In the genomic region with DNA sequence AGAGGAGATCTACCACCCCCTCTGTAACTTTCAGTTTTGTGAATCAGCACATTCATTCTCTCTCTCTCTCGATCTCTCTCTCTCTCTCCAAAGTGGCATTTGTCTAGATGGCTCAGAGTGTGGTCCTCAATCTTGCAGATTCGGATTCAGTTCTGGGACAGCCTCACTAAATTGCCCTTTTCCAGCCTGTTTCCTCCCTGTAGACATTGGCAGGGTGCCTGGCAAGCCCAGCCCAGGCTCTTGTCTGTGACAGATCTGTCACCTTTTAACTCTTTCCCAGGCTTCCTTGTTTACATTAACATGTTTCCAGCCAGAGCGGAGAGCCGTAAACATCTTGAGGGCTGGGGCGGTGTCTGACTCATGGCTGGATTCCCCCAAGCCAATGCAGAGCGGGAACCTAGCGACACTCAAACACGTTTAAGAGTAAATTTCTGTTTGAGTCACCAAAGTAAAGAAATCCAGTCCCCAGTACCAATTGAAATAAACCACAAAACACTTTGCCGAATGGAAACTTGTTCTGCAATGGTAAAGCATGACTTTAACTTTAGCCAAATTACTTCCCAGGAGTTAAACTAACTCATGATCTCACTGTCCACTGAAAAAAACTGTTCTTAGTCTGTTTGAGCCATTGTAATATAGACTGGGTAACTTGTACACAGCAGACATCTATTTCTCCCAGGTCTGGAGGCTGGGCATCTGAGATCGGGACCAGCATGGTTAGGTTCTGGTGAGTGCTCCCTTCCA, we compare ENCODE assay signal across 1 cellular context.
TF ChIP-seq lines count a peak whose summit lies in the region.

No MANE protein-coding gene starts in this region.

TF ChIP-seq in GM12878, 131 proteins besides CTCF, POLR2A, EP300 and RAD21 (continued from another document and continues in another):
- TF ChIP-seq, protein P1, sequence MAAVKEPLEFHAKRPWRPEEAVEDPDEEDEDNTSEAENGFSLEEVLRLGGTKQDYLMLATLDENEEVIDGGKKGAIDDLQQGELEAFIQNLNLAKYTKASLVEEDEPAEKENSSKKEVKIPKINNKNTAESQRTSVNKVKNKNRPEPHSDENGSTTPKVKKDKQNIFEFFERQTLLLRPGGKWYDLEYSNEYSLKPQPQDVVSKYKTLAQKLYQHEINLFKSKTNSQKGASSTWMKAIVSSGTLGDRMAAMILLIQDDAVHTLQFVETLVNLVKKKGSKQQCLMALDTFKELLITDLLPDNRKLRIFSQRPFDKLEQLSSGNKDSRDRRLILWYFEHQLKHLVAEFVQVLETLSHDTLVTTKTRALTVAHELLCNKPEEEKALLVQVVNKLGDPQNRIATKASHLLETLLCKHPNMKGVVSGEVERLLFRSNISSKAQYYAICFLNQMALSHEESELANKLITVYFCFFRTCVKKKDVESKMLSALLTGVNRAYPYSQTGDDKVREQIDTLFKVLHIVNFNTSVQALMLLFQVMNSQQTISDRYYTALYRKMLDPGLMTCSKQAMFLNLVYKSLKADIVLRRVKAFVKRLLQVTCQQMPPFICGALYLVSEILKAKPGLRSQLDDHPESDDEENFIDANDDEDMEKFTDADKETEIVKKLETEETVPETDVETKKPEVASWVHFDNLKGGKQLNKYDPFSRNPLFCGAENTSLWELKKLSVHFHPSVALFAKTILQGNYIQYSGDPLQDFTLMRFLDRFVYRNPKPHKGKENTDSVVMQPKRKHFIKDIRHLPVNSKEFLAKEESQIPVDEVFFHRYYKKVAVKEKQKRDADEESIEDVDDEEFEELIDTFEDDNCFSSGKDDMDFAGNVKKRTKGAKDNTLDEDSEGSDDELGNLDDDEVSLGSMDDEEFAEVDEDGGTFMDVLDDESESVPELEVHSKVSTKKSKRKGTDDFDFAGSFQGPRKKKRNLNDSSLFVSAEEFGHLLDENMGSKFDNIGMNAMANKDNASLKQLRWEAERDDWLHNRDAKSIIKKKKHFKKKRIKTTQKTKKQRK (IDR thresholded peaks at IDR 0.05; ENCODE audit: low read depth, low read length) = no peak
- TF ChIP-seq, protein P2, sequence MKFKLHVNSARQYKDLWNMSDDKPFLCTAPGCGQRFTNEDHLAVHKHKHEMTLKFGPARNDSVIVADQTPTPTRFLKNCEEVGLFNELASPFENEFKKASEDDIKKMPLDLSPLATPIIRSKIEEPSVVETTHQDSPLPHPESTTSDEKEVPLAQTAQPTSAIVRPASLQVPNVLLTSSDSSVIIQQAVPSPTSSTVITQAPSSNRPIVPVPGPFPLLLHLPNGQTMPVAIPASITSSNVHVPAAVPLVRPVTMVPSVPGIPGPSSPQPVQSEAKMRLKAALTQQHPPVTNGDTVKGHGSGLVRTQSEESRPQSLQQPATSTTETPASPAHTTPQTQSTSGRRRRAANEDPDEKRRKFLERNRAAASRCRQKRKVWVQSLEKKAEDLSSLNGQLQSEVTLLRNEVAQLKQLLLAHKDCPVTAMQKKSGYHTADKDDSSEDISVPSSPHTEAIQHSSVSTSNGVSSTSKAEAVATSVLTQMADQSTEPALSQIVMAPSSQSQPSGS (IDR thresholded peaks at IDR 0.05; ENCODE audit: low read length) = peak; percentile 51; the same call in 1 of the 2 replicates
- no peak for TF ChIP-seq ATF7 (IDR thresholded peaks at IDR 0.05; ENCODE audit: low read depth)
- no peak for TF ChIP-seq ZNF24 (IDR thresholded peaks at IDR 0.05)
- no peak for TF ChIP-seq RFX5 (IDR thresholded peaks at IDR 0.05; ENCODE audit: low read depth, low read length)
- peak; percentile 40; the same call in 1 of the 2 replicates for TF ChIP-seq IKZF1 (conservative IDR thresholded peaks at IDR 0.05)
- TF ChIP-seq MXI1 (IDR thresholded peaks at IDR 0.05; ENCODE audit: low read depth, low read length) = no peak
- TF ChIP-seq NR2F1 (conservative IDR thresholded peaks at IDR 0.05) = no peak
- TF ChIP-seq TCF12 (IDR thresholded peaks at IDR 0.05; ENCODE audit: low read depth, low read length) = no peak
- no peak for TF ChIP-seq TCF3 (IDR thresholded peaks at IDR 0.05; ENCODE audit: borderline replicate concordance, insufficient read depth, low read depth, low read length)
- no peak; the same call in 1 of the 2 replicates for TF ChIP-seq MTA3 (IDR thresholded peaks at IDR 0.05; ENCODE audit: borderline replicate concordance, low read length)
- no peak for TF ChIP-seq SIX5 (IDR thresholded peaks at IDR 0.05; ENCODE audit: low read depth, low read length, severe bottlenecking)
- TF ChIP-seq CREB1 (IDR thresholded peaks at IDR 0.05; ENCODE audit: low read depth) = peak; percentile 25; the same call in 1 of the 2 replicates
- TF ChIP-seq CHD2 (IDR thresholded peaks at IDR 0.05; ENCODE audit: borderline replicate concordance, low read depth, low read length) = no peak
- no peak for TF ChIP-seq TBL1XR1 (IDR thresholded peaks at IDR 0.05; ENCODE audit: low read depth, low read length)
- no peak for TF ChIP-seq CBX5 (IDR thresholded peaks at IDR 0.05; ENCODE audit: low read depth)
- TF ChIP-seq RUNX3 (IDR thresholded peaks at IDR 0.05; ENCODE audit: low read length) = peak; percentile 88
- TF ChIP-seq, protein P3, sequence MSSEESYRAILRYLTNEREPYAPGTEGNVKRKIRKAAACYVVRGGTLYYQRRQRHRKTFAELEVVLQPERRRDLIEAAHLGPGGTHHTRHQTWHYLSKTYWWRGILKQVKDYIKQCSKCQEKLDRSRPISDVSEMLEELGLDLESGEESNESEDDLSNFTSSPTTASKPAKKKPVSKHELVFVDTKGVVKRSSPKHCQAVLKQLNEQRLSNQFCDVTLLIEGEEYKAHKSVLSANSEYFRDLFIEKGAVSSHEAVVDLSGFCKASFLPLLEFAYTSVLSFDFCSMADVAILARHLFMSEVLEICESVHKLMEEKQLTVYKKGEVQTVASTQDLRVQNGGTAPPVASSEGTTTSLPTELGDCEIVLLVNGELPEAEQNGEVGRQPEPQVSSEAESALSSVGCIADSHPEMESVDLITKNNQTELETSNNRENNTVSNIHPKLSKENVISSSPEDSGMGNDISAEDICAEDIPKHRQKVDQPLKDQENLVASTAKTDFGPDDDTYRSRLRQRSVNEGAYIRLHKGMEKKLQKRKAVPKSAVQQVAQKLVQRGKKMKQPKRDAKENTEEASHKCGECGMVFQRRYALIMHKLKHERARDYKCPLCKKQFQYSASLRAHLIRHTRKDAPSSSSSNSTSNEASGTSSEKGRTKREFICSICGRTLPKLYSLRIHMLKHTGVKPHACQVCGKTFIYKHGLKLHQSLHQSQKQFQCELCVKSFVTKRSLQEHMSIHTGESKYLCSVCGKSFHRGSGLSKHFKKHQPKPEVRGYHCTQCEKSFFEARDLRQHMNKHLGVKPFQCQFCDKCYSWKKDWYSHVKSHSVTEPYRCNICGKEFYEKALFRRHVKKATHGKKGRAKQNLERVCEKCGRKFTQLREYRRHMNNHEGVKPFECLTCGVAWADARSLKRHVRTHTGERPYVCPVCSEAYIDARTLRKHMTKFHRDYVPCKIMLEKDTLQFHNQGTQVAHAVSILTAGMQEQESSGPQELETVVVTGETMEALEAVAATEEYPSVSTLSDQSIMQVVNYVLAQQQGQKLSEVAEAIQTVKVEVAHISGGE (CRISPR knock-in tag; IDR thresholded peaks at IDR 0.05) = no peak
- TF ChIP-seq SIN3A (IDR thresholded peaks at IDR 0.05; ENCODE audit: low read depth, low read length) = no peak
- no peak for TF ChIP-seq NFXL1 (IDR thresholded peaks at IDR 0.05; ENCODE audit: borderline replicate concordance)
- no peak for TF ChIP-seq NR2C2 (IDR thresholded peaks at IDR 0.05; ENCODE audit: borderline replicate concordance, control insufficient read depth, insufficient read length, low read depth)
- TF ChIP-seq, protein P4, sequence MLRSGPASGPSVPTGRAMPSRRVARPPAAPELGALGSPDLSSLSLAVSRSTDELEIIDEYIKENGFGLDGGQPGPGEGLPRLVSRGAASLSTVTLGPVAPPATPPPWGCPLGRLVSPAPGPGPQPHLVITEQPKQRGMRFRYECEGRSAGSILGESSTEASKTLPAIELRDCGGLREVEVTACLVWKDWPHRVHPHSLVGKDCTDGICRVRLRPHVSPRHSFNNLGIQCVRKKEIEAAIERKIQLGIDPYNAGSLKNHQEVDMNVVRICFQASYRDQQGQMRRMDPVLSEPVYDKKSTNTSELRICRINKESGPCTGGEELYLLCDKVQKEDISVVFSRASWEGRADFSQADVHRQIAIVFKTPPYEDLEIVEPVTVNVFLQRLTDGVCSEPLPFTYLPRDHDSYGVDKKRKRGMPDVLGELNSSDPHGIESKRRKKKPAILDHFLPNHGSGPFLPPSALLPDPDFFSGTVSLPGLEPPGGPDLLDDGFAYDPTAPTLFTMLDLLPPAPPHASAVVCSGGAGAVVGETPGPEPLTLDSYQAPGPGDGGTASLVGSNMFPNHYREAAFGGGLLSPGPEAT (IDR thresholded peaks at IDR 0.05; ENCODE audit: low read depth) = peak; percentile 32; the same call in 1 of the 2 replicates
- TF ChIP-seq BHLHE40 (IDR thresholded peaks at IDR 0.05; ENCODE audit: borderline replicate concordance in 1 of 2, low read depth in 2 of 2, low read length in 1 of 2) = peak in 1 of 2 experiments; percentile 41; a peak in 3 of 4 replicates
- no peak for TF ChIP-seq HDAC6 (IDR thresholded peaks at IDR 0.05; ENCODE audit: unreplicated experiment)
- no peak for TF ChIP-seq YY1 (IDR thresholded peaks at IDR 0.05; ENCODE audit: low read depth, low read length)
- TF ChIP-seq PML (IDR thresholded peaks at IDR 0.05; ENCODE audit: low read length) = no peak
- no peak for TF ChIP-seq RCOR1 (conservative IDR thresholded peaks at IDR 0.05; ENCODE audit: low read depth, low read length)
- 0 out of 2 replicates have a peak, but pooled peaks have one; percentile 46 for TF ChIP-seq NFIC (IDR thresholded peaks at IDR 0.05; ENCODE audit: low read depth, low read length)
- no peak for TF ChIP-seq RAD51 (IDR thresholded peaks at IDR 0.05)
- TF ChIP-seq POLR2AphosphoS5 (IDR thresholded peaks at IDR 0.05; ENCODE audit: low read length) = no peak
- TF ChIP-seq, protein P5, sequence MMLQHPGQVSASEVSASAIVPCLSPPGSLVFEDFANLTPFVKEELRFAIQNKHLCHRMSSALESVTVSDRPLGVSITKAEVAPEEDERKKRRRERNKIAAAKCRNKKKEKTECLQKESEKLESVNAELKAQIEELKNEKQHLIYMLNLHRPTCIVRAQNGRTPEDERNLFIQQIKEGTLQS (IDR thresholded peaks at IDR 0.05; ENCODE audit: borderline replicate concordance, extremely low read depth, low read depth, low read length) = no peak
- TF ChIP-seq, protein P6, sequence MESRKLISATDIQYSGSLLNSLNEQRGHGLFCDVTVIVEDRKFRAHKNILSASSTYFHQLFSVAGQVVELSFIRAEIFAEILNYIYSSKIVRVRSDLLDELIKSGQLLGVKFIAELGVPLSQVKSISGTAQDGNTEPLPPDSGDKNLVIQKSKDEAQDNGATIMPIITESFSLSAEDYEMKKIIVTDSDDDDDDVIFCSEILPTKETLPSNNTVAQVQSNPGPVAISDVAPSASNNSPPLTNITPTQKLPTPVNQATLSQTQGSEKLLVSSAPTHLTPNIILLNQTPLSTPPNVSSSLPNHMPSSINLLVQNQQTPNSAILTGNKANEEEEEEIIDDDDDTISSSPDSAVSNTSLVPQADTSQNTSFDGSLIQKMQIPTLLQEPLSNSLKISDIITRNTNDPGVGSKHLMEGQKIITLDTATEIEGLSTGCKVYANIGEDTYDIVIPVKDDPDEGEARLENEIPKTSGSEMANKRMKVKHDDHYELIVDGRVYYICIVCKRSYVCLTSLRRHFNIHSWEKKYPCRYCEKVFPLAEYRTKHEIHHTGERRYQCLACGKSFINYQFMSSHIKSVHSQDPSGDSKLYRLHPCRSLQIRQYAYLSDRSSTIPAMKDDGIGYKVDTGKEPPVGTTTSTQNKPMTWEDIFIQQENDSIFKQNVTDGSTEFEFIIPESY (IDR thresholded peaks at IDR 0.05) = no peak
- no peak for TF ChIP-seq BCL11A (IDR thresholded peaks at IDR 0.05; ENCODE audit: low read depth, low read length)
- TF ChIP-seq IRF4 (IDR thresholded peaks at IDR 0.05; ENCODE audit: low read depth, low read length) = peak; percentile 45; the same call in 1 of the 2 replicates
- TF ChIP-seq IKZF2 (IDR thresholded peaks at IDR 0.05) = peak; percentile 34 to 40; a peak in 2 of 4 replicates
- no peak for TF ChIP-seq SPI1 (IDR thresholded peaks at IDR 0.05; ENCODE audit: borderline replicate concordance, insufficient read depth, low read depth, low read length)
- no peak for TF ChIP-seq LARP7 (IDR thresholded peaks at IDR 0.05)
- TF ChIP-seq, protein P7, sequence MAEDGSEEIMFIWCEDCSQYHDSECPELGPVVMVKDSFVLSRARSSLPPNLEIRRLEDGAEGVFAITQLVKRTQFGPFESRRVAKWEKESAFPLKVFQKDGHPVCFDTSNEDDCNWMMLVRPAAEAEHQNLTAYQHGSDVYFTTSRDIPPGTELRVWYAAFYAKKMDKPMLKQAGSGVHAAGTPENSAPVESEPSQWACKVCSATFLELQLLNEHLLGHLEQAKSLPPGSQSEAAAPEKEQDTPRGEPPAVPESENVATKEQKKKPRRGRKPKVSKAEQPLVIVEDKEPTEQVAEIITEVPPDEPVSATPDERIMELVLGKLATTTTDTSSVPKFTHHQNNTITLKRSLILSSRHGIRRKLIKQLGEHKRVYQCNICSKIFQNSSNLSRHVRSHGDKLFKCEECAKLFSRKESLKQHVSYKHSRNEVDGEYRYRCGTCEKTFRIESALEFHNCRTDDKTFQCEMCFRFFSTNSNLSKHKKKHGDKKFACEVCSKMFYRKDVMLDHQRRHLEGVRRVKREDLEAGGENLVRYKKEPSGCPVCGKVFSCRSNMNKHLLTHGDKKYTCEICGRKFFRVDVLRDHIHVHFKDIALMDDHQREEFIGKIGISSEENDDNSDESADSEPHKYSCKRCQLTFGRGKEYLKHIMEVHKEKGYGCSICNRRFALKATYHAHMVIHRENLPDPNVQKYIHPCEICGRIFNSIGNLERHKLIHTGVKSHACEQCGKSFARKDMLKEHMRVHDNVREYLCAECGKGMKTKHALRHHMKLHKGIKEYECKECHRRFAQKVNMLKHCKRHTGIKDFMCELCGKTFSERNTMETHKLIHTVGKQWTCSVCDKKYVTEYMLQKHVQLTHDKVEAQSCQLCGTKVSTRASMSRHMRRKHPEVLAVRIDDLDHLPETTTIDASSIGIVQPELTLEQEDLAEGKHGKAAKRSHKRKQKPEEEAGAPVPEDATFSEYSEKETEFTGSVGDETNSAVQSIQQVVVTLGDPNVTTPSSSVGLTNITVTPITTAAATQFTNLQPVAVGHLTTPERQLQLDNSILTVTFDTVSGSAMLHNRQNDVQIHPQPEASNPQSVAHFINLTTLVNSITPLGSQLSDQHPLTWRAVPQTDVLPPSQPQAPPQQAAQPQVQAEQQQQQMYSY (CRISPR knock-in tag; IDR thresholded peaks at IDR 0.05) = no peak
- peak; percentile 58 for TF ChIP-seq JUNB (IDR thresholded peaks at IDR 0.05)
- no peak for TF ChIP-seq KDM1A (IDR thresholded peaks at IDR 0.05; ENCODE audit: borderline replicate concordance)
